ENCODE assay signal across 3 cellular contexts in genomic region chr2:217011576-217011975, GRCh38.
"Had no signal": no experiment of that assay in that cellular context is flagged by ENCODE, and none has a peak within 500 bp of the region (broad histone marks: within the 10 kb centered on the region; RNA-seq: fewer than 3 reads in every experiment).

No MANE protein-coding gene starts in this region.

- H3K4me3 ChIP-seq: GM12878 had no signal

- DNase-seq: GDM1, GF-D8 had no signal
